In the genomic region with DNA sequence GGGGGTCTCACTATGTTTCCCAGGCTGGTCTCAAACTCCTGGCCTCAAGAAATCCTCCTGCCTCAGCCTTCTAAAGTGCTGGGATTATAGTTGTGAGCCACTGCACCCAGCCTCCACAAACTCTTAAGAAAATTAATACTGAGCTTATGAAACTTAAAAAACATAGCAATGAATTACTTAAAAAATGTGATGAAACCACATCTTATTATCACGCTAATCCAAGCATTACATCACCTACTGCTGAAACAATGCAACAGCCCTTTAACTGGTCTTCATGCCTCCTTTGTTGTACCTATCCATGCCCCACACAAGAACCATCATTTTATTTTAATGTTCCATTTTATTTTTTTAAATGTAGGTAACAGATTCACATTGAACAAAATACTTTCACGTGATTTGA, we compare ENCODE assay signal across 27 cellular contexts. TPM values are rescaled to one million over a fixed set of nuclear protein-coding genes. Genes with fewer than 3 reads are reported as not detected.
DNase-seq lines count a peak whose midpoint lies in the region; ATAC-seq and TF ChIP-seq lines count a peak whose summit lies in the region.
"Had no signal": no experiment of that assay in that cellular context is flagged by ENCODE, and none has a peak within 500 bp of the region (broad histone marks: within the 10 kb centered on the region; RNA-seq: fewer than 3 reads in every experiment).

No MANE protein-coding gene starts in this region.

- no peak overlapping the region for H3K4me2 ChIP-seq in GM23338
- H3K4me2 ChIP-seq: A549, KMS-11 had no signal

- H2AFZ ChIP-seq in GM23338: no peak overlapping the region

- no peaks in the 10 kb centered on the region for H3F3A ChIP-seq in GM23338 (replicated peaks; ENCODE audit: low read depth)

- no peaks in the 10 kb centered on the region for H3K9me3 Mint-ChIP-seq in GM23338
- no peaks in the 10 kb centered on the region for H3K9me3 Mint-ChIP-seq in activated T-helper 17 cell treated with anti-CD3 and anti-CD28 coated beads, Interleukin-2, amount 50 U/mL, for 72 hours
- H3K9me3 Mint-ChIP-seq: activated T-helper 1 cell treated with anti-CD3 and anti-CD28 coated beads, Interleukin-12 subunit alpha, Interleukin-12 subunit beta, Interleukin-2, Interleukin-4 antibody, amounts not matched to agents 30 ng/mL and 10 ng/mL and 1 ng/mL, durations not matched to agents 14 hours and 24 hours and 36 hours; naive thymus-derived CD4-positive, alpha-beta T cell had no signal

- peaks cover 5% of the 10 kb centered on the region; the same call in 2 of the 3 replicates for H3K4me1 Mint-ChIP-seq in GM23338
- peaks cover 21% of the 10 kb centered on the region for H3K4me1 Mint-ChIP-seq in activated T-helper 17 cell treated with anti-CD3 and anti-CD28 coated beads, Interleukin-2, amount 50 U/mL, for 72 hours

- H3K4me3 ChIP-seq in AG10803 (ENCODE audit: low read length) (no peak overlapping the region), GM23338 (no peak overlapping the region), fibroblast of the aortic adventitia (ENCODE audit: low read depth, low read length) (no peak overlapping the region)
- H3K4me3 ChIP-seq: A549, colonic mucosa, SJCRH30, skin epidermis, stomach, tibial artery had no signal

- ATAC-seq in GM23338 (no peak), GM19324 (IDR thresholded peaks at IDR 0.05; ENCODE audit: low FRiP score, unreplicated experiment) (no peak), GM18907 (IDR thresholded peaks at IDR 0.05; ENCODE audit: unreplicated experiment) (no peak), GM21526 (IDR thresholded peaks at IDR 0.05; ENCODE audit: low FRiP score, unreplicated experiment) (no peak)
- ATAC-seq in activated T-helper 17 cell treated with anti-CD3 and anti-CD28 coated beads, Interleukin-2, amount 50 U/mL, for 72 hours (replicated peaks): no peak
- ATAC-seq: A549; naive thymus-derived CD4-positive, alpha-beta T cell had no signal

- no peaks in the 10 kb centered on the region for H3K27me3 Mint-ChIP-seq in GM23338 (ENCODE audit: insufficient read depth, low read depth, poor library complexity)
- H3K27me3 Mint-ChIP-seq in activated T-helper 17 cell treated with anti-CD3 and anti-CD28 coated beads, Interleukin-2, amount 50 U/mL, for 72 hours: no peaks in the 10 kb centered on the region

- no peaks in the 10 kb centered on the region for H4K20me1 ChIP-seq in GM23338 (replicated peaks; ENCODE audit: insufficient read depth)

- TF ChIP-seq CTCF in AG10803 (conservative IDR thresholded peaks at IDR 0.05; ENCODE audit: low read length) (no peak), GM23338 (conservative IDR thresholded peaks at IDR 0.05; ENCODE audit: low read depth in 2 of 2) (no peak), fibroblast of the aortic adventitia (IDR thresholded peaks at IDR 0.05; ENCODE audit: insufficient read depth, low read length) (no peak)

- no peak overlapping the region for H3K27ac ChIP-seq in GM23338 (ENCODE audit: low read depth)
- H3K27ac ChIP-seq: A549, colonic mucosa, KMS-11, SJCRH30, skin epidermis, tibial artery had no signal

- H3K9me2 ChIP-seq in GM23338 (ENCODE audit: insufficient read depth): no peaks in the 10 kb centered on the region

- no peaks in the 10 kb centered on the region for H3K36me3 ChIP-seq in GM23338 (ENCODE audit: insufficient read depth)
- H3K36me3 ChIP-seq: colonic mucosa, SJCRH30, stomach, tibial artery had no signal

- no peaks in the 10 kb centered on the region for H3K79me2 ChIP-seq in GM23338 (replicated peaks; ENCODE audit: insufficient read depth)

- no peaks in the 10 kb centered on the region for H3K36me3 Mint-ChIP-seq in GM23338 (ENCODE audit: low read depth)
- H3K36me3 Mint-ChIP-seq in activated T-helper 17 cell treated with anti-CD3 and anti-CD28 coated beads, Interleukin-2, amount 50 U/mL, for 72 hours (ENCODE audit: low read depth): no peaks in the 10 kb centered on the region
- H3K36me3 Mint-ChIP-seq: naive thymus-derived CD4-positive, alpha-beta T cell had no signal

- peak overlapping the region; percentile 34; the same call in 1 of the 2 replicates for H3K27ac Mint-ChIP-seq in GM23338
- no peak overlapping the region for H3K27ac Mint-ChIP-seq in activated T-helper 17 cell treated with anti-CD3 and anti-CD28 coated beads, Interleukin-2, amount 50 U/mL, for 72 hours
- H3K27ac Mint-ChIP-seq: activated T-helper 1 cell treated with anti-CD3 and anti-CD28 coated beads, Interleukin-12 subunit alpha, Interleukin-12 subunit beta, Interleukin-2, Interleukin-4 antibody, amounts not matched to agents 30 ng/mL and 10 ng/mL and 1 ng/mL, durations not matched to agents 14 hours and 24 hours and 36 hours had no signal

- H3K27me3 ChIP-seq in GM23338 (ENCODE audit: insufficient read depth): no peaks in the 10 kb centered on the region
- H3K27me3 ChIP-seq: colonic mucosa, SJCRH30, stomach, tibial artery had no signal

- no peaks in the 10 kb centered on the region for H3K4me1 ChIP-seq in GM23338 (ENCODE audit: insufficient read depth)
- H3K4me1 ChIP-seq: A549, colonic mucosa, SJCRH30 had no signal

- peak; percentile 72 for DNase-seq in AG10803 (ENCODE audit: low read depth)
- no peak for DNase-seq in GM23338 (ENCODE audit: low spot score)
- peak; percentile 74 for DNase-seq in fibroblast of the aortic adventitia (ENCODE audit: low read depth)
- no peak for DNase-seq in activated T-cell treated with anti-CD3 and anti-CD28 coated beads, Interleukin-2, amount 50 U/mL, for 48 hours
- DNase-seq: activated CD4-positive, CD25-positive, alpha-beta regulatory T cell; activated naive CD4-positive, alpha-beta T cell treated with anti-CD3 and anti-CD28 coated beads, Interleukin-2, amount 50 U/mL, for 16 hours; Caco-2; colonic mucosa; HCEC 1CT; kidney; midbrain; naive thymus-derived CD4-positive, alpha-beta T cell; NCI-H1694 treated with DMSO at 0.1 percent for 48 hours; NCI-H2171 treated with DMSO at 0.1 percent for 48 hours; NCI-H524; occipital lobe; SJCRH30; stomach; tibial artery had no signal

- H3K4me3 Mint-ChIP-seq in GM23338: no peak overlapping the region
- H3K4me3 Mint-ChIP-seq in activated T-helper 17 cell treated with anti-CD3 and anti-CD28 coated beads, Interleukin-2, amount 50 U/mL, for 72 hours: peak overlapping the region; percentile 9
- H3K4me3 Mint-ChIP-seq: activated T-helper 1 cell treated with anti-CD3 and anti-CD28 coated beads, Interleukin-12 subunit alpha, Interleukin-12 subunit beta, Interleukin-2, Interleukin-4 antibody, amounts not matched to agents 30 ng/mL and 10 ng/mL and 1 ng/mL, durations not matched to agents 14 hours and 24 hours and 36 hours had no signal

TF ChIP-seq in GM23338, 12 proteins besides CTCF, POLR2A, EP300 and RAD21:
- TF ChIP-seq EZH2 (IDR thresholded peaks at IDR 0.05; ENCODE audit: low read depth, unreplicated experiment): no peak

RNA-seq across cellular contexts. Expression of gene SESN1, which starts 24.9 kb away (rescaled TPM):
- 36.2 and 36.4 TPM in 2 replicates for total RNA-seq in GM23338 (2014; rRNA removed; shearing (Covaris generic))
- 19.8 and 26.2 TPM in 2 replicates for polyA plus RNA-seq in GM23338 (2016; fragmentation: Nextera tagmentation; extraction: Ambion mirVana)
- total RNA-seq in activated T-helper 17 cell treated with anti-CD3 and anti-CD28 coated beads, Interleukin-2, amount 50 U/mL, for 72 hours: 10 to 100 TPM in 1 of 2 donors, 1 to 10 TPM in 1; 9.8 to 23.0 TPM
- total RNA-seq in fibroblast of the aortic adventitia (ENCODE audit: low replicate concordance): 22.7 and 22.8 TPM in 2 replicates

RNA-seq across cellular contexts. Expression of gene CEP57L1, which starts 25.6 kb away (rescaled TPM):
- total RNA-seq in GM23338 (2014; rRNA removed; shearing (Covaris generic)): 11.3 and 17.1 TPM in 2 replicates
- 18.7 and 20.2 TPM in 2 replicates for polyA plus RNA-seq in GM23338 (2016; fragmentation: Nextera tagmentation; extraction: Ambion mirVana)
- total RNA-seq in activated T-helper 17 cell treated with anti-CD3 and anti-CD28 coated beads, Interleukin-2, amount 50 U/mL, for 72 hours: 10 to 100 TPM; 20.9 to 21.8 TPM
- total RNA-seq in fibroblast of the aortic adventitia (ENCODE audit: low replicate concordance): 27.1 and 41.3 TPM in 2 replicates

Comparison
In these comparisons a context has a peak if more than half of its experiments do, and no peak if none do; other contexts are left out.
1. DNase-seq: peak in AG10803 (single experiment) and fibroblast of the aortic adventitia (single experiment); none in GM23338 (single experiment) and activated T-cell treated with anti-CD3 and anti-CD28 coated beads, Interleukin-2, amount 50 U/mL, for 48 hours (0 of 2).